Comparison of ENCODE assay signal across 26 cellular contexts in the genomic region with DNA sequence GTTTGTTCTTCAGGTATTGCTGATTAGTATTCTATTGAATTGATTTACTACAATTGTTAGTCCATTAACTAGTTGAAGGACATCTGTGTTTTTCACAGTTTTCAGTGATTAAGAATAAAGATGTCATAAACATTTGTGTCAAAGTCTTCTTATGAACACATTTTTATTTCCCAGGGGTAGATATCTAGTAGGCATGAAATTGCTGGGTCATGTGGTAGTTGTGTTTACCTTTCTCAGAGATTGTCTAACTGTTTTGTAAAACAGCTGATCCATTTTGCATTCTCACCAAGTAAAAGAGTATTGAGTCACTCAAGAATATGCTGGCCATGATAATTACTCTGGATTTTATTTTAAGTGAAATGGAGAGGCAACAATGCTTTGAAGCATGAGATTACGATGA.
"Had no signal": no experiment of that assay in that cellular context is flagged by ENCODE, and none has a peak within 500 bp of the region (broad histone marks: within the 10 kb centered on the region; RNA-seq: fewer than 3 reads in every experiment).

No MANE protein-coding gene starts in this region.

- DNase-seq: activated B cell treated with CpG ODN at 0.5 μM for 24 hours; activated CD4-positive, alpha-beta T cell treated with anti-CD3 and anti-CD28 coated beads for 48 hours; activated CD4-positive, alpha-beta T cell treated with anti-CD3 and anti-CD28 coated beads, Interleukin-2, amount 50 U/mL, for 1 hour; activated CD4-positive, alpha-beta T cell treated with anti-CD3 and anti-CD28 coated beads, Interleukin-2, amount 50 U/mL, for 48 hours; activated CD8-positive, alpha-beta memory T cell treated with anti-CD3 and anti-CD28 coated beads for 24 hours; activated CD8-positive, alpha-beta T cell treated with anti-CD3 and anti-CD28 coated beads for 36 hours; activated effector memory CD4-positive, alpha-beta T cell treated with anti-CD3 and anti-CD28 coated beads, Interleukin-2, amount 50 U/mL, for 16 hours; activated naive CD4-positive, alpha-beta T cell treated with anti-CD3 and anti-CD28 coated beads for 36 hours; activated naive CD8-positive, alpha-beta T cell treated with anti-CD3 and anti-CD28 coated beads for 36 hours; activated naive CD8-positive, alpha-beta T cell treated with anti-CD3 and anti-CD28 coated beads, Interleukin-2, amount 50 U/mL, for 24 hours; activated T-cell treated with anti-CD3 and anti-CD28 coated beads, Interleukin-2, amount 50 U/mL, for 1 hour; activated T-cell treated with anti-CD3 and anti-CD28 coated beads, Interleukin-2, amount 50 U/mL, for 48 hours; adrenal gland; amygdala; aorta; central memory CD4-positive, alpha-beta T cell; cerebellar nuclear complex; colonic mucosa; effector memory CD4-positive, alpha-beta T cell; endodermal cell; foreskin fibroblast; head of caudate nucleus; T-helper 17 cell; T1000; WERI-Rb-1 had no signal

- FAIRE-seq: frontal cortex had no signal
